12 cellular contexts compared by ENCODE assay signal in the genomic region with DNA sequence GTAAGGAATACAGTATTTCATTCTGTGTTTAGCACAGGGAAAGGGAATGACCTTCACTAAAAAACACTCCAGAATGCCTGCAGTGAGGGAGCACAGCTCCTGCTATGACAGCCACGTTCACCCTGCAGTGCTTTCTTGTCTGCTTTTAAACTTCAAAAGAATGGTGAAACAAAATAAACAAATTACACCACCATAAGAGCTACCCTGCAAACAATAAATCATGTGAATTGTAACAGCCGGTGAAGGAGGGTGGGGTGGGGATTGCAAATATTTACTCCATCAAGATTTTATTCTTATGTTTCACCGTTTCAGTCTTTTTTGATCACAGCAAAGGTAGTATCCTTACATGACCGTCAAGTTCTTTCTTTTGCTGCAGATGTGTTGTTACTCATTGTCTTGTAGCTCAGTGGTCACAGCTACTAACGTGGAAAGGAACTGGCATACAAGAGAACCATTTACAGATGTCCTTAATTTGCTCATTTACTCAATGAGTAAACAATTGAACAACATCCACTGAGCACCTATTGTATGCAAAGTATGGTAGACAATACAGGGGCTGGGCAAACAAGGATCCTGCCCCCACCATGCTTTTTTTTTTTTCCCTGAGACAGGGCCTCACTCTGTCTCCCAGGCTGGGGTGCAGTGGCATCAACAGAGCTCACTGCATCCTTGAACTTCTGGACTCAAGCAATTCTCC. TPM values are rescaled to one million over a fixed set of nuclear protein-coding genes. Genes with fewer than 3 reads are reported as not detected.
DNase-seq lines count a peak whose midpoint lies in the region; TF ChIP-seq lines count a peak whose summit lies in the region.
"Had no signal": no experiment of that assay in that cellular context is flagged by ENCODE, and none has a peak within 500 bp of the region (broad histone marks: within the 10 kb centered on the region; RNA-seq: fewer than 3 reads in every experiment).

No MANE protein-coding gene starts in this region.

- H2AFZ ChIP-seq in neural cell (ENCODE audit: low read depth, low read length): peak overlapping the region; percentile 48

- no peaks in the 10 kb centered on the region for H3K9me3 Mint-ChIP-seq in MCF 10A (ENCODE audit: unreplicated experiment)
- no peaks in the 10 kb centered on the region for H3K9me3 Mint-ChIP-seq in activated CD4-positive, alpha-beta T cell treated with anti-CD3 and anti-CD28 coated beads, Interleukin-2, amount 10 ng/mL, durations not matched to agents 7 days and 5 days
- H3K9me3 Mint-ChIP-seq: stimulated activated memory B cell treated with anti-CD40 and anti-IgM and Interleukin-4, amounts not matched to agents 10 μg/mL and 1 μg/mL and 100 μg/mL, for 72 hours had no signal

- H3K4me3 ChIP-seq in neural cell (ENCODE audit: low read length) (peak overlapping the region; percentile 56), spleen (no peak overlapping the region)
- H3K4me3 ChIP-seq: esophagus squamous epithelium, psoas muscle had no signal

- TF ChIP-seq POLR2A in spleen (IDR thresholded peaks at IDR 0.05): no peak

- BruUV-seq in MCF 10A (replicated peaks; lab: Mats Ljungman, UMichigan): no TSS peak

- H3K9me2 ChIP-seq in neural cell (ENCODE audit: insufficient read depth, low read length): no peaks in the 10 kb centered on the region

- DNase-seq in G401 (ENCODE audit: low spot score) (peak; percentile 12), NCI-H146 treated with DMSO at 0.1 percent for 48 hours (lab: John Stamatoyannopoulos, UW; ENCODE audit: unreplicated experiment) (peak; percentile 62), SW480 (ENCODE audit: low spot score) (peak; percentile 70), HPDE6-E6E7 (ENCODE audit: extremely low spot score) (no peak), MCF 10A (ENCODE audit: unreplicated experiment) (no peak), spleen (no peak)
- no peak for DNase-seq in activated CD4-positive, alpha-beta T cell treated with anti-CD3 and anti-CD28 coated beads, Interleukin-2, amount 10 ng/mL, durations not matched to agents 7 days and 5 days
- DNase-seq: esophagus squamous epithelium, NCI-H446 treated with DMSO at 0.1 percent for 48 hours had no signal

- no peak overlapping the region for H3K27ac Mint-ChIP-seq in MCF 10A (ENCODE audit: low read depth, unreplicated experiment)
- H3K27ac Mint-ChIP-seq in activated CD4-positive, alpha-beta T cell treated with anti-CD3 and anti-CD28 coated beads, Interleukin-2, amount 10 ng/mL, durations not matched to agents 7 days and 5 days: no peak overlapping the region
- H3K27ac Mint-ChIP-seq: stimulated activated memory B cell treated with anti-CD40 and anti-IgM and Interleukin-4, amounts not matched to agents 10 μg/mL and 1 μg/mL and 100 μg/mL, for 72 hours had no signal

- intact Hi-C loops in MCF 10A (cut with micrococcal nuclease): loop anchor here (5.0 kb wide), 1 partner anchor 78 kb away; no protein-coding TSS in a partner anchor
- intact Hi-C loops in spleen (cut with DNase I; ENCODE audit: low total_unique reads): no loop called here

- no peaks in the 10 kb centered on the region for H3K27me3 ChIP-seq in neural cell (ENCODE audit: insufficient read depth, low read depth, low read length)
- peaks cover 0 to 23% (median 9%) of the 10 kb centered on the region in 7 donors for H3K27me3 ChIP-seq in spleen (replicated peaks in 1 of 7)

- H3K27ac ChIP-seq in neural cell (ENCODE audit: low read length): peak overlapping the region; percentile 90
- H3K27ac ChIP-seq in spleen: no peak overlapping the region
- H3K27ac ChIP-seq: esophagus squamous epithelium, psoas muscle had no signal

- CTCF ChIA-PET in MCF 10A (lab: Yijun Ruan, JAX): interaction anchor here (0.5 to 6.2 kb wide), 53 partner anchors 8 to 277 kb away, joined by 3 to 140 read pairs (median 6); partner anchors contain the start of gene CPVL
- CTCF ChIA-PET in activated CD4-positive, alpha-beta T cell treated with anti-CD3 and anti-CD28 coated beads, Interleukin-2, amount 10 ng/mL, durations not matched to agents 7 days and 5 days (lab: Charles Lee): interaction anchor here (1.5 to 3.0 kb wide), 3 partner anchors 9 to 219 kb away, joined by 4 to 10 read pairs (median 5); no protein-coding TSS in a partner anchor

- H4K20me1 ChIP-seq in neural cell (ENCODE audit: insufficient read depth): no peaks in the 10 kb centered on the region

- peak overlapping the region; percentile 64 for H3K9ac ChIP-seq in neural cell (ENCODE audit: low read length)

- WGBS in spleen, 5 donors: 78 to 87% (median 82%) methylated on average over 5 of the region's 5 CpGs

- in situ Hi-C loops in G401 (cut with HindIII; ENCODE audit: low sequenced_read_pairs): no loop called here

- H3K79me2 ChIP-seq in neural cell (replicated peaks; ENCODE audit: insufficient read depth, low read length): peaks cover 23% of the 10 kb centered on the region

- TF ChIP-seq CTCF in neural cell (IDR thresholded peaks at IDR 0.05; ENCODE audit: poor library complexity, severe bottlenecking) (no peak), MCF 10A (IDR thresholded peaks at IDR 0.05; ENCODE audit: unreplicated experiment) (no peak), spleen (IDR thresholded peaks at IDR 0.05 in 8 of 11, conservative IDR thresholded peaks at IDR 0.05 in 3 of 11) (no peak)

- H3K9me3 ChIP-seq in neural cell (ENCODE audit: low read length): no peaks in the 10 kb centered on the region
- no peaks in the 10 kb centered on the region for H3K9me3 ChIP-seq in spleen
- H3K9me3 ChIP-seq: esophagus squamous epithelium, psoas muscle had no signal

- no peak for TF ChIP-seq RAD21 in neural cell (conservative IDR thresholded peaks at IDR 0.05)

- TF ChIP-seq EP300 in neural cell (conservative IDR thresholded peaks at IDR 0.05; ENCODE audit: poor library complexity, severe bottlenecking): no peak

- H3K4me3 Mint-ChIP-seq in MCF 10A (ENCODE audit: unreplicated experiment): no peak overlapping the region
- no peak overlapping the region for H3K4me3 Mint-ChIP-seq in activated CD4-positive, alpha-beta T cell treated with anti-CD3 and anti-CD28 coated beads, Interleukin-2, amount 10 ng/mL, durations not matched to agents 7 days and 5 days
- H3K4me3 Mint-ChIP-seq: stimulated activated memory B cell treated with anti-CD40 and anti-IgM and Interleukin-4, amounts not matched to agents 10 μg/mL and 1 μg/mL and 100 μg/mL, for 72 hours had no signal

- peaks cover 16% of the 10 kb centered on the region for H3F3A ChIP-seq in neural cell (ENCODE audit: insufficient read depth, low read length, poor library complexity, severe bottlenecking)

- H3K4me2 ChIP-seq in neural cell (ENCODE audit: low read length): peak overlapping the region; percentile 56

- no peaks in the 10 kb centered on the region for H3K4me1 Mint-ChIP-seq in MCF 10A (ENCODE audit: insufficient read depth, unreplicated experiment)
- peaks cover 7% of the 10 kb centered on the region for H3K4me1 Mint-ChIP-seq in activated CD4-positive, alpha-beta T cell treated with anti-CD3 and anti-CD28 coated beads, Interleukin-2, amount 10 ng/mL, durations not matched to agents 7 days and 5 days

- no peaks in the 10 kb centered on the region for H3K27me3 Mint-ChIP-seq in MCF 10A (ENCODE audit: insufficient read depth, unreplicated experiment)
- H3K27me3 Mint-ChIP-seq in activated CD4-positive, alpha-beta T cell treated with anti-CD3 and anti-CD28 coated beads, Interleukin-2, amount 10 ng/mL, durations not matched to agents 7 days and 5 days: peaks cover 37% of the 10 kb centered on the region

- H3K4me1 ChIP-seq in spleen: peaks cover 0 to 31% (median 18%) of the 10 kb centered on the region in 6 donors

- POLR2A ChIA-PET in MCF 10A (lab: Yijun Ruan, JAX): interaction anchor here (0.8 to 2.0 kb wide), 3 partner anchors 76 to 263 kb away, joined by 4 to 7 read pairs (median 4); no protein-coding TSS in a partner anchor
- POLR2A ChIA-PET in activated CD4-positive, alpha-beta T cell treated with anti-CD3 and anti-CD28 coated beads, Interleukin-2, amount 10 ng/mL, durations not matched to agents 7 days and 5 days (lab: Charles Lee): no interaction called here

- H3K36me3 ChIP-seq in neural cell (ENCODE audit: insufficient read depth, low read length): no peaks in the 10 kb centered on the region
- no peaks in the 10 kb centered on the region for H3K36me3 ChIP-seq in spleen
- H3K36me3 ChIP-seq: esophagus squamous epithelium had no signal

- H3K36me3 Mint-ChIP-seq in MCF 10A (ENCODE audit: insufficient read depth, unreplicated experiment): peaks cover 6% of the 10 kb centered on the region
- no peaks in the 10 kb centered on the region for H3K36me3 Mint-ChIP-seq in activated CD4-positive, alpha-beta T cell treated with anti-CD3 and anti-CD28 coated beads, Interleukin-2, amount 10 ng/mL, durations not matched to agents 7 days and 5 days (ENCODE audit: low read depth)
- H3K36me3 Mint-ChIP-seq: stimulated activated memory B cell treated with anti-CD40 and anti-IgM and Interleukin-4, amounts not matched to agents 10 μg/mL and 1 μg/mL and 100 μg/mL, for 72 hours had no signal

TF ChIP-seq in neural cell, 6 proteins besides CTCF, POLR2A, EP300 and RAD21 (continues in another document):
- TF ChIP-seq EZH2 (IDR thresholded peaks at IDR 0.05; ENCODE audit: borderline replicate concordance, insufficient read depth, low read length, poor library complexity, severe bottlenecking): no peak
- TF ChIP-seq POLR2AphosphoS5 (IDR thresholded peaks at IDR 0.05): no peak
- no peak for TF ChIP-seq SMC3 (conservative IDR thresholded peaks at IDR 0.05; ENCODE audit: poor library complexity)
- no peak for TF ChIP-seq MXI1 (conservative IDR thresholded peaks at IDR 0.05; ENCODE audit: poor library complexity, severe bottlenecking)

RNA-seq across cellular contexts. Expression of gene CHN2, which starts 4.1 kb away (rescaled TPM):
- total RNA-seq in G401 (2014; rRNA removed; shearing (Covaris generic)): not detected in 2 replicates
- 132 and 136 TPM in 2 replicates for polyA plus RNA-seq in neural cell
- polyA minus RNA-seq in neural cell: 198 and 225 TPM in 2 replicates
- total RNA-seq in MCF 10A (2022): 5.1 and 8.0 TPM in 2 replicates
- total RNA-seq in spleen: 10 to 100 TPM; 20.0 to 52.0 (median 35.3) TPM
- polyA plus RNA-seq in spleen: 1 to 10 TPM; 4.2 to 8.2 (median 4.6) TPM
- 1 to 10 TPM; 2.4 to 3.6 TPM for total RNA-seq in activated CD4-positive, alpha-beta T cell treated with anti-CD3 and anti-CD28 coated beads, Interleukin-2, amount 10 ng/mL, durations not matched to agents 7 days and 5 days

RNA-seq across cellular contexts. Expression of gene CPVL, which starts 44.2 kb away (rescaled TPM):
- total RNA-seq in G401 (2014; rRNA removed; shearing (Covaris generic)): not detected in 2 replicates
- polyA plus RNA-seq in neural cell (13.0 and 19.5 TPM in 2 replicates), spleen (10 to 100 TPM; 18.7 to 33.6 (median 30.8) TPM)
- polyA minus RNA-seq in neural cell: 10.1 and 12.4 TPM in 2 replicates
- total RNA-seq in MCF 10A (2022) (29.2 and 49.0 TPM in 2 replicates), spleen (100 to 1,000 TPM; 107 to 259 (median 141) TPM)
- not detected for total RNA-seq in activated CD4-positive, alpha-beta T cell treated with anti-CD3 and anti-CD28 coated beads, Interleukin-2, amount 10 ng/mL, durations not matched to agents 7 days and 5 days

Comparison
In these comparisons a context has a peak if more than half of its experiments do, and no peak if none do; other contexts are left out.
1. DNase-seq: peak in G401 (single experiment), NCI-H146 treated with DMSO at 0.1 percent for 48 hours (single experiment) and SW480 (single experiment); none in HPDE6-E6E7 (single experiment), MCF 10A (single experiment), spleen (single experiment) and activated CD4-positive, alpha-beta T cell treated with anti-CD3 and anti-CD28 coated beads, Interleukin-2, amount 10 ng/mL, durations not matched to agents 7 days and 5 days (single experiment).
2. RNA of gene CPVL, which starts 44.2 kb away (total RNA-seq): 107 to 259 TPM in spleen and 29.2 to 49.0 TPM in MCF 10A; not detected in activated CD4-positive, alpha-beta T cell treated with anti-CD3 and anti-CD28 coated beads, Interleukin-2, amount 10 ng/mL, durations not matched to agents 7 days and 5 days and not detected in G401; every median in the first group is over 10 times any median in the second.